In genomic region chr5:176553260-176554085, GRCh38 we compare ENCODE assay signal across 14 cellular contexts. TPM values are rescaled to one million over a fixed set of nuclear protein-coding genes. Genes with fewer than 3 reads are reported as not detected.
DNase-seq lines count a peak whose midpoint lies in the region; ATAC-seq and TF ChIP-seq lines count a peak whose summit lies in the region.
"Had no signal": no experiment of that assay in that cellular context is flagged by ENCODE, and none has a peak within 500 bp of the region (broad histone marks: within the 10 kb centered on the region; RNA-seq: fewer than 3 reads in every experiment).

No MANE protein-coding gene starts in this region.

- H3K36me3 ChIP-seq in Peyer's patch (no peaks in the 10 kb centered on the region), spleen (no peaks in the 10 kb centered on the region)
- H3K36me3 ChIP-seq: SJSA1 had no signal

- H3K4me3 ChIP-seq in right cardiac atrium (ENCODE audit: low read length) (no peak overlapping the region), Peyer's patch (peak overlapping the region in 2 of 4 donors; percentile 6 to 11), spleen (no peak overlapping the region)
- H3K4me3 ChIP-seq: GM12878, SJSA1 had no signal

- ATAC-seq in right cardiac atrium (no peak), Right ventricle myocardium superior (ENCODE audit: poor library complexity) (no peak)
- ATAC-seq: GM12878 had no signal

- H3K4me3 Mint-ChIP-seq in glutamatergic neuron (ENCODE audit: unreplicated experiment), result peak overlapping the region; percentile 55

- no peaks in the 10 kb centered on the region for H3K27me3 ChIP-seq in right cardiac atrium (ENCODE audit: control insufficient read depth, insufficient read depth)
- H3K27me3 ChIP-seq in Peyer's patch, result no peaks in the 10 kb centered on the region
- peaks cover 0 to 30% (median 0%) of the 10 kb centered on the region in 7 donors for H3K27me3 ChIP-seq in spleen (replicated peaks in 1 of 7)

- peak in 1 of 2 donors; percentile 80 for TF ChIP-seq POLR2A in Peyer's patch (IDR thresholded peaks at IDR 0.05)
- TF ChIP-seq POLR2A in spleen (IDR thresholded peaks at IDR 0.05), result no peak

- peak overlapping the region; percentile 81 for H3K27ac Mint-ChIP-seq in glutamatergic neuron (ENCODE audit: unreplicated experiment)

- intact Hi-C loops in right cardiac atrium (cut with DNase I), result no loop called here
- intact Hi-C loops in Right ventricle myocardium superior (cut with DNase I), result no loop called here
- intact Hi-C loops in spleen (cut with DNase I; ENCODE audit: low total_unique reads), result no loop called here

- peaks cover 12% of the 10 kb centered on the region for H3K27me3 Mint-ChIP-seq in glutamatergic neuron (ENCODE audit: unreplicated experiment)

- no peaks in the 10 kb centered on the region for H3K36me3 Mint-ChIP-seq in glutamatergic neuron (ENCODE audit: unreplicated experiment)

- no peak overlapping the region for H3K27ac ChIP-seq in right cardiac atrium (ENCODE audit: low read length)
- H3K27ac ChIP-seq in Peyer's patch, result peak overlapping the region in 3 of 4 donors; percentile 57 to 93 (median 76)
- H3K27ac ChIP-seq in spleen, result no peak overlapping the region
- H3K27ac ChIP-seq: SJSA1 had no signal

- DNase-seq in right cardiac atrium (peak in 2 of 3 donors; percentile 7 to 19), Right ventricle myocardium superior (no peak), Peyer's patch (peak in 2 of 3 donors; percentile 78 to 86), glutamatergic neuron (no peak), NCI-H2227 treated with DMSO at 0.1 percent for 48 hours (lab: John Stamatoyannopoulos, UW) (no peak), NCI-H446 treated with DMSO at 0.1 percent for 48 hours (lab: John Stamatoyannopoulos, UW) (no peak), KG1 (lab: John Stamatoyannopoulos, UW) (no peak), spleen (no peak)
- DNase-seq: activated CD4-positive, alpha-beta T cell treated with anti-CD3 and anti-CD28 coated beads for 1 hour; left cardiac atrium; NCI-H446; stimulated activated CD4-positive, alpha-beta T cell treated with anti-CD3 and anti-CD28 coated beads, Interleukin-15, amount 100 ng/mL, for 24 hours had no signal

- no peak for TF ChIP-seq CTCF in Peyer's patch (IDR thresholded peaks at IDR 0.05)
- no peak for TF ChIP-seq CTCF in glutamatergic neuron (IDR thresholded peaks at IDR 0.05; ENCODE audit: partially characterized antibody, unreplicated experiment)
- no peak for TF ChIP-seq CTCF in spleen (IDR thresholded peaks at IDR 0.05 in 8 of 11, conservative IDR thresholded peaks at IDR 0.05 in 3 of 11)

- H3K9me3 Mint-ChIP-seq in glutamatergic neuron (ENCODE audit: unreplicated experiment), result peaks cover 2% of the 10 kb centered on the region

- no peaks in the 10 kb centered on the region for H3K4me1 ChIP-seq in right cardiac atrium (ENCODE audit: control insufficient read depth, insufficient read depth, low read length)
- peaks cover 0 to 6% (median 3%) of the 10 kb centered on the region in 4 donors for H3K4me1 ChIP-seq in Peyer's patch
- H3K4me1 ChIP-seq in spleen, result peaks cover 0 to 58% (median 14%) of the 10 kb centered on the region in 6 donors
- H3K4me1 ChIP-seq: SJSA1 had no signal

- H3K4me1 Mint-ChIP-seq in glutamatergic neuron (ENCODE audit: low read depth, unreplicated experiment), result peaks cover 22% of the 10 kb centered on the region

- WGBS in right cardiac atrium, result 61% methylated on average over 18 of the region's 18 CpGs
- WGBS in spleen, 5 donors, result 69 to 77% (median 75%) methylated on average over 16 to 18 of the region's 18 CpGs

- H3K9me3 ChIP-seq in right cardiac atrium (ENCODE audit: control insufficient read depth, low read length) (no peaks in the 10 kb centered on the region), Peyer's patch (no peaks in the 10 kb centered on the region), spleen (no peaks in the 10 kb centered on the region)
- H3K9me3 ChIP-seq: SJSA1 had no signal

RNA-seq across cellular contexts. Expression of gene CDHR2, which starts 4.3 kb away (rescaled TPM):
- under 1 TPM in 3 of 4 donors, not detected in 1; 0.40 to 0.92 (median 0.47) TPM for total RNA-seq in right cardiac atrium
- polyA plus RNA-seq in right cardiac atrium, result not detected
- total RNA-seq in Right ventricle myocardium superior, result 0.19 TPM
- total RNA-seq in Peyer's patch, result 100 to 1,000 TPM in 3 of 4 donors, 10 to 100 TPM in 1; 39.6 to 823 (median 613) TPM
- 0.29 TPM for total RNA-seq in glutamatergic neuron (ENCODE audit: unreplicated experiment)
- 1 to 10 TPM in 1 of 7 donors, under 1 TPM in 4, not detected in 2; 0.17 to 1.4 (median 0.54) TPM for total RNA-seq in spleen
- under 1 TPM; 0.02 to 0.26 (median 0.10) TPM for polyA plus RNA-seq in spleen
- total RNA-seq: SJSA1 had no signal

RNA-seq across cellular contexts. Expression of gene RNF44, which starts 16.3 kb away (rescaled TPM):
- total RNA-seq in right cardiac atrium (10 to 100 TPM; 19.6 to 31.7 (median 26.4) TPM), Right ventricle myocardium superior (27.8 TPM), Peyer's patch (100 to 1,000 TPM in 1 of 4 donors, 10 to 100 TPM in 3; 46.4 to 114 (median 65.3) TPM), glutamatergic neuron (ENCODE audit: unreplicated experiment) (322 TPM), spleen (100 to 1,000 TPM in 6 of 7 donors, 10 to 100 TPM in 1; 75.1 to 143 (median 121) TPM)
- polyA plus RNA-seq in right cardiac atrium (16.5 TPM), spleen (10 to 100 TPM; 28.0 to 82.1 (median 44.4) TPM)

RNA-seq across cellular contexts. Expression of gene GPRIN1, which starts 56.5 kb away (rescaled TPM):
- total RNA-seq in right cardiac atrium, result under 1 TPM; 0.34 to 0.62 (median 0.46) TPM
- polyA plus RNA-seq in right cardiac atrium, result 0.23 TPM
- total RNA-seq in Right ventricle myocardium superior, result 0.56 TPM
- 1 to 10 TPM in 2 of 4 donors, under 1 TPM in 2; 0.83 to 1.9 (median 1.2) TPM for total RNA-seq in Peyer's patch
- total RNA-seq in glutamatergic neuron (ENCODE audit: unreplicated experiment), result 72.3 TPM
- total RNA-seq in spleen, result 1 to 10 TPM in 4 of 7 donors, under 1 TPM in 3; 0.52 to 1.3 (median 1.1) TPM
- polyA plus RNA-seq in spleen, result under 1 TPM; 0.13 to 0.48 (median 0.46) TPM

Comparison
In these comparisons a context has a peak if more than half of its experiments do, and no peak if none do; other contexts are left out.
1. DNase-seq: peak in right cardiac atrium (2 of 3) and Peyer's patch (2 of 3); none in Right ventricle myocardium superior (single experiment), glutamatergic neuron (single experiment), NCI-H2227 treated with DMSO at 0.1 percent for 48 hours (single experiment), NCI-H446 treated with DMSO at 0.1 percent for 48 hours (single experiment), KG1 (single experiment) and spleen (single experiment).
2. H3K27ac ChIP-seq: peak in Peyer's patch (3 of 4); none in right cardiac atrium (single experiment) and spleen (0 of 8).
3. RNA of gene CDHR2, which starts 4.3 kb away (total RNA-seq): 39.6 to 823 TPM in Peyer's patch; 0.17 to 1.4 TPM in spleen, 0.40 to 0.92 TPM in right cardiac atrium, 0.29 TPM in glutamatergic neuron (single experiment) and 0.19 TPM in Right ventricle myocardium superior (single experiment); every median in the first group is over 10 times any median in the second.
4. RNA of gene GPRIN1, which starts 56.5 kb away (total RNA-seq): 72.3 TPM in glutamatergic neuron (single experiment); 0.83 to 1.9 TPM in Peyer's patch, 0.52 to 1.3 TPM in spleen, 0.56 TPM in Right ventricle myocardium superior (single experiment) and 0.34 to 0.62 TPM in right cardiac atrium; every median in the first group is over 10 times any median in the second.